ENCODE assay signal across 19 cellular contexts in the genomic region with DNA sequence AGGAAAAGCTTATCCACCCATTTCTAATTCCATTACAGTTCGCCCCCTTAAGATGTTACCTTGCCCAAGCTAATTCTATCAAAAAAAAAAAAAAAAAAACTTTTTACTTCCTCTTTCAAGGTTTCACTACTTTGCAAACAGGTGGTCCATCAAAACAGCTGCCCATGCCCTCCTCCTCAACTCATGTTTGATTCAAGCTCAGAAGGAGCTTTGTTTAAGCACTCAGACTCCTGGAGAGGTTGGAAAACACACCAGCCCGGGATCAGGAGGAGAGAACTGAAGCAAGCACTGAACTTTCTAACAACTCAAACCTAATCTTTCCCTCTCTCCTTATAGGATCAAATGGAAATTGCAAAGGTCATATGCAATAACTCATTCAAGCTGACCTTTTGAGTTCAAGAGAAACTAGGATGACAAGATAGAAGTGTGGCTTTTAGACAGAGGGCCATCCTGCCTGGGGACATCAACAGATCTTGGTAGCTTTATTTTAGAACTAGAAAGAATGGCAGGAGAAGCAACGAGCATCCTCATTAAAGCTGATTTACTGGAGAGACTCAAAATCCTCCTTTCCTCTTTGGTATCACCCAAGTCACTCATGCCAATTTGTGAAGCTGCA. TPM values are rescaled to one million over a fixed set of nuclear protein-coding genes. Genes with fewer than 3 reads are reported as not detected.
DNase-seq lines count a peak whose midpoint lies in the region; ATAC-seq and TF ChIP-seq lines count a peak whose summit lies in the region.
"Had no signal": no experiment of that assay in that cellular context is flagged by ENCODE, and none has a peak within 500 bp of the region (broad histone marks: within the 10 kb centered on the region; RNA-seq: fewer than 3 reads in every experiment).

No MANE protein-coding gene starts in this region.

- DNase-seq in GM12865 (ENCODE audit: low read depth) (peak; percentile 58), RPMI8226 (peak; percentile 60), osteocyte (ENCODE audit: extremely low spot score, unreplicated experiment) (no peak), sciatic nerve (ENCODE audit: low spot score) (no peak), HuH-7.5 (ENCODE audit: low spot score) (no peak), NCI-H345 (lab: John Stamatoyannopoulos, UW) (no peak)
- DNase-seq: activated CD4-positive, alpha-beta T cell treated with anti-CD3 and anti-CD28 coated beads for 1 hour; activated CD8-positive, alpha-beta memory T cell treated with anti-CD3 and anti-CD28 coated beads, Interleukin-2, amount 10 ng/mL, durations not matched to agents 7 days and 5 days; activated effector memory CD4-positive, alpha-beta T cell treated with anti-CD3 and anti-CD28 coated beads, Interleukin-2, amount 50 U/mL, for 16 hours; anterior cingulate cortex; CD8-positive, alpha-beta T cell; hypothalamus; NCI-H1417 treated with DMSO at 0.1 percent for 48 hours; NCI-H226; ovary; testis had no signal

- H3K4me3 ChIP-seq in GM12865 (ENCODE audit: low read depth, low read length): no peak overlapping the region
- H3K4me3 ChIP-seq: ovary, testis had no signal

- H3K4me3 Mint-ChIP-seq in osteocyte (ENCODE audit: unreplicated experiment): no peak overlapping the region
- H3K4me3 Mint-ChIP-seq: activated CD8-positive, alpha-beta memory T cell treated with anti-CD3 and anti-CD28 coated beads, Interleukin-2, amount 10 ng/mL, durations not matched to agents 7 days and 5 days; CD8-positive, alpha-beta T cell; T-helper 2 cell treated with Interferon-gamma antibody and Interleukin-4, amounts not matched to agents 5 μg/mL and 100 μg/mL, for 36 hours had no signal

- no peaks in the 10 kb centered on the region for H3K27me3 Mint-ChIP-seq in osteocyte (ENCODE audit: unreplicated experiment)

- ATAC-seq in GM19372 (IDR thresholded peaks at IDR 0.05; ENCODE audit: low read depth, unreplicated experiment) (peak; percentile 58), HG03066 (IDR thresholded peaks at IDR 0.05; ENCODE audit: low read depth, unreplicated experiment) (peak; percentile 68), sciatic nerve (no peak)
- ATAC-seq: activated CD8-positive, alpha-beta memory T cell treated with anti-CD3 and anti-CD28 coated beads, Interleukin-2, amount 10 ng/mL, durations not matched to agents 7 days and 5 days; CD8-positive, alpha-beta T cell had no signal

- H3K36me3 Mint-ChIP-seq in osteocyte (ENCODE audit: unreplicated experiment): peaks cover 2% of the 10 kb centered on the region
- H3K36me3 Mint-ChIP-seq: activated CD8-positive, alpha-beta memory T cell treated with anti-CD3 and anti-CD28 coated beads, Interleukin-2, amount 10 ng/mL, durations not matched to agents 7 days and 5 days; CD8-positive, alpha-beta T cell had no signal

- TF ChIP-seq CTCF in GM12865 (IDR thresholded peaks at IDR 0.05; ENCODE audit: insufficient read depth, low read depth, low read length, missing control alignments): no peak
- TF ChIP-seq CTCF in osteocyte (IDR thresholded peaks at IDR 0.05): no peak

- H3K27ac Mint-ChIP-seq in osteocyte (ENCODE audit: unreplicated experiment): no peak overlapping the region
- H3K27ac Mint-ChIP-seq: activated CD8-positive, alpha-beta memory T cell treated with anti-CD3 and anti-CD28 coated beads, Interleukin-2, amount 10 ng/mL, durations not matched to agents 7 days and 5 days; CD8-positive, alpha-beta T cell; T-helper 2 cell treated with Interferon-gamma antibody and Interleukin-4, amounts not matched to agents 5 μg/mL and 100 μg/mL, for 36 hours had no signal

- intact Hi-C loops in sciatic nerve (cut with DNase I): no loop called here

- H3K4me1 Mint-ChIP-seq in osteocyte (ENCODE audit: unreplicated experiment): peaks cover 9% of the 10 kb centered on the region

- no peaks in the 10 kb centered on the region for H3K9me3 Mint-ChIP-seq in osteocyte (ENCODE audit: unreplicated experiment)
- H3K9me3 Mint-ChIP-seq: CD8-positive, alpha-beta T cell; T-helper 2 cell treated with Interferon-gamma antibody and Interleukin-4, amounts not matched to agents 5 μg/mL and 100 μg/mL, for 36 hours had no signal

RNA-seq across cellular contexts. Expression of a gene that starts 28.3 kb away (rescaled TPM):
- 37.0 and 37.8 TPM in 2 replicates for total RNA-seq in osteocyte
- total RNA-seq in sciatic nerve: 13.0 TPM

Comparison
In these comparisons a context has a peak if more than half of its experiments do, and no peak if none do; other contexts are left out.
1. DNase-seq: peak in GM12865 (single experiment) and RPMI8226 (single experiment); none in osteocyte (single experiment), sciatic nerve (single experiment), HuH-7.5 (single experiment) and NCI-H345 (single experiment).